ENCODE assay signal across 9 cellular contexts in genomic region chr3:197466586-197467399, GRCh38.
DNase-seq lines count a peak whose midpoint lies in the region; ATAC-seq and TF ChIP-seq lines count a peak whose summit lies in the region.
"Had no signal": no experiment of that assay in that cellular context is flagged by ENCODE, and none has a peak within 500 bp of the region (broad histone marks: within the 10 kb centered on the region; RNA-seq: fewer than 3 reads in every experiment).

No MANE protein-coding gene starts in this region.

- H3K27me3 Mint-ChIP-seq in effector memory CD8-positive, alpha-beta T cell = peaks cover 56 to 70% of the 10 kb centered on the region in 2 donors
- peaks cover 50% of the 10 kb centered on the region for H3K27me3 Mint-ChIP-seq in activated CD4-positive, alpha-beta T cell treated with anti-CD3 and anti-CD28 coated beads, Interleukin-2, amount 10 ng/mL, durations not matched to agents 7 days and 5 days

- CTCF ChIA-PET in activated CD4-positive, alpha-beta T cell treated with anti-CD3 and anti-CD28 coated beads, Interleukin-2, amount 10 ng/mL, durations not matched to agents 7 days and 5 days (lab: Charles Lee) = interaction anchor here (0.7 to 1.7 kb wide), 2 partner anchors 14 to 72 kb away, joined by 3 to 4 read pairs; no protein-coding TSS in a partner anchor

- TF ChIP-seq CTCF in AG09319 (IDR thresholded peaks at IDR 0.05; ENCODE audit: low read depth, low read length) = no peak

- H3K36me3 Mint-ChIP-seq in effector memory CD8-positive, alpha-beta T cell (ENCODE audit: insufficient read depth) = peaks cover 2% of the 10 kb centered on the region
- no peaks in the 10 kb centered on the region for H3K36me3 Mint-ChIP-seq in activated CD4-positive, alpha-beta T cell treated with anti-CD3 and anti-CD28 coated beads, Interleukin-2, amount 10 ng/mL, durations not matched to agents 7 days and 5 days (ENCODE audit: low read depth)

- H3K4me1 Mint-ChIP-seq in effector memory CD8-positive, alpha-beta T cell (ENCODE audit: low read depth in 2 of 2) = no peaks in the 10 kb centered on the region
- H3K4me1 Mint-ChIP-seq in activated CD4-positive, alpha-beta T cell treated with anti-CD3 and anti-CD28 coated beads, Interleukin-2, amount 10 ng/mL, durations not matched to agents 7 days and 5 days = peaks cover 4% of the 10 kb centered on the region

- peak; percentile 43 for DNase-seq in AG09319 (ENCODE audit: extremely low read depth, low read depth)
- peak; percentile 74 for DNase-seq in LHCN-M2 (ENCODE audit: low read depth)
- DNase-seq in cerebellum (ENCODE audit: low spot score) = peak; percentile 81
- peak; percentile 60 for DNase-seq in middle frontal gyrus (ENCODE audit: extremely low spot score, low spot score)
- DNase-seq in effector memory CD8-positive, alpha-beta T cell = no peak
- DNase-seq in activated CD4-positive, alpha-beta T cell treated with anti-CD3 and anti-CD28 coated beads, Interleukin-2, amount 10 ng/mL, durations not matched to agents 7 days and 5 days = no peak
- DNase-seq: upper lobe of left lung had no signal

- H3K4me3 Mint-ChIP-seq in effector memory CD8-positive, alpha-beta T cell = no peak overlapping the region
- H3K4me3 Mint-ChIP-seq in activated CD4-positive, alpha-beta T cell treated with anti-CD3 and anti-CD28 coated beads, Interleukin-2, amount 10 ng/mL, durations not matched to agents 7 days and 5 days = no peak overlapping the region

- no peak for ATAC-seq in effector memory CD8-positive, alpha-beta T cell (replicated peaks)
- ATAC-seq in GM19463 (IDR thresholded peaks at IDR 0.05; ENCODE audit: unreplicated experiment) = no peak
- no peak for ATAC-seq in activated CD4-positive, CD25-positive, alpha-beta regulatory T cell treated with anti-CD3 and anti-CD28 coated beads, Interleukin-2, amount 50 U/mL, for 24 hours

- POLR2A ChIA-PET in activated CD4-positive, alpha-beta T cell treated with anti-CD3 and anti-CD28 coated beads, Interleukin-2, amount 10 ng/mL, durations not matched to agents 7 days and 5 days (lab: Charles Lee) = no interaction called here

- H3K9me3 Mint-ChIP-seq in effector memory CD8-positive, alpha-beta T cell = no peaks in the 10 kb centered on the region
- no peaks in the 10 kb centered on the region for H3K9me3 Mint-ChIP-seq in activated CD4-positive, alpha-beta T cell treated with anti-CD3 and anti-CD28 coated beads, Interleukin-2, amount 10 ng/mL, durations not matched to agents 7 days and 5 days

- H3K27ac Mint-ChIP-seq in effector memory CD8-positive, alpha-beta T cell = no peak overlapping the region
- no peak overlapping the region for H3K27ac Mint-ChIP-seq in activated CD4-positive, alpha-beta T cell treated with anti-CD3 and anti-CD28 coated beads, Interleukin-2, amount 10 ng/mL, durations not matched to agents 7 days and 5 days

Comparison
In these comparisons a context has a peak if more than half of its experiments do, and no peak if none do; other contexts are left out.
1. DNase-seq: peak in AG09319 (single experiment), LHCN-M2 (single experiment), cerebellum (single experiment) and middle frontal gyrus (single experiment); none in effector memory CD8-positive, alpha-beta T cell (0 of 3) and activated CD4-positive, alpha-beta T cell treated with anti-CD3 and anti-CD28 coated beads, Interleukin-2, amount 10 ng/mL, durations not matched to agents 7 days and 5 days (single experiment).